ENCODE assay signal across 19 cellular contexts in genomic region chr5:122356868-122357267, GRCh38. TPM values are rescaled to one million over a fixed set of nuclear protein-coding genes. Genes with fewer than 3 reads are reported as not detected.
A peak's percentile ranks its signal among the peaks of the same experiment; 100 is the strongest.
DNase-seq lines count a peak whose midpoint lies in the region; ATAC-seq, FAIRE-seq and TF ChIP-seq lines count a peak whose summit lies in the region.
"Had no signal": no experiment of that assay in that cellular context is flagged by ENCODE, and none has a peak within 500 bp of the region (broad histone marks: within the 10 kb centered on the region; RNA-seq: fewer than 3 reads in every experiment).

No MANE protein-coding gene starts in this region.

- no peak overlapping the region; the same call in 1 of the 2 replicates for H2BK5ac ChIP-seq in H1 (ENCODE audit: low read depth, low read length)
- peak overlapping the region; percentile 26 for H2BK5ac ChIP-seq in trophoblast cell (ENCODE audit: low read depth, low read length, poor library complexity)

- H3K23me2 ChIP-seq in H1 (ENCODE audit: low read depth, low read length), result no peaks in the 10 kb centered on the region

- H4K20me1 ChIP-seq in H1 (replicated peaks in 1 of 2; ENCODE audit: control insufficient read depth in 1 of 2, insufficient read depth in 2 of 2, low read length in 2 of 2), result no peaks in the 10 kb centered on the region
- H4K20me1 ChIP-seq in SK-N-SH (ENCODE audit: insufficient read depth), result no peaks in the 10 kb centered on the region
- H4K20me1 ChIP-seq: BLaER1 had no signal

- H4K12ac ChIP-seq in trophoblast cell (ENCODE audit: low read depth, low read length), result no peak overlapping the region

- H3K79me2 ChIP-seq in H1 (ENCODE audit: control insufficient read depth in 1 of 2, insufficient read depth in 2 of 2, low read length in 2 of 2), result no peaks in the 10 kb centered on the region
- H3K79me2 ChIP-seq in trophoblast cell (ENCODE audit: control insufficient read depth, insufficient read depth, low read length, poor library complexity), result no peaks in the 10 kb centered on the region
- no peaks in the 10 kb centered on the region for H3K79me2 ChIP-seq in SK-N-SH (ENCODE audit: insufficient read depth)

- DNase-seq in GM12892 (ENCODE audit: insufficient read length), result no peak
- no peak for DNase-seq in H1 (ENCODE audit: low read depth in 1 of 2, low spot score in 2 of 2)
- DNase-seq in left kidney (ENCODE audit: low read depth, low spot score), result peak; percentile 76
- DNase-seq in trophoblast cell, result no peak
- no peak for DNase-seq in occipital lobe (lab: John Stamatoyannopoulos, UW)
- DNase-seq in SK-N-SH, result no peak
- DNase-seq: 8988T; AML-193; CD8-positive, alpha-beta memory T cell; DMS53; GF-D8; GOT3; HCEC 1CT; HFFc6 had no signal

- FAIRE-seq in GM12892 (lab: Jason Lieb, UNC) (peak; percentile 9), H1 (lab: Jason Lieb, UNC) (no peak)
- FAIRE-seq: GM18507, HepG2, HTR-8/SVneo had no signal

- H2AK5ac ChIP-seq in H1 (ENCODE audit: low read depth, low read length) (peak overlapping the region; percentile 76; the same call in 1 of the 2 replicates), trophoblast cell (ENCODE audit: low read length) (peak overlapping the region; percentile 39)

- H3K9ac ChIP-seq in H1 (replicated peaks in 1 of 4; ENCODE audit: extremely low read depth in 1 of 4, low read depth in 3 of 4, low read length in 3 of 4) (no peak overlapping the region), trophoblast cell (ENCODE audit: low read length) (no peak overlapping the region), SK-N-SH (no peak overlapping the region)
- H3K9ac ChIP-seq: BLaER1 had no signal

- WGBS in H1 (ENCODE audit: extremely low coverage in 1 of 2, insufficient coverage in 1 of 2, insufficient read length in 1 of 2, insufficient replicate concordance in 2 of 2, low coverage in 1 of 2, low lambda C conversion rate in 2 of 2, missing lambda C conversion rate in 1 of 2), 2 experiments, result 84% methylated on average over 2 of the region's 2 CpGs; no CpG with 5 or more reads in 1 of the 2 experiments
- no CpG with 5 or more reads among the region's 2 CpGs for WGBS in trophoblast cell (ENCODE audit: extremely low coverage, insufficient coverage, insufficient read length)
- WGBS in SK-N-SH (ENCODE audit: low lambda C conversion rate), result 40% methylated on average over 2 of the region's 2 CpGs

- no peak overlapping the region for H3K4ac ChIP-seq in H1 (replicated peaks; ENCODE audit: insufficient read length, low read depth, low read length)
- H3K4ac ChIP-seq in trophoblast cell (ENCODE audit: low read depth, low read length), result no peak overlapping the region

- TF ChIP-seq CTCF in H1 (IDR thresholded peaks at IDR 0.05; ENCODE audit: control extremely low read depth in 1 of 3, insufficient read depth in 1 of 3, low read depth in 1 of 3, low read length in 3 of 3), result no peak
- no peak for TF ChIP-seq CTCF in SK-N-SH (IDR thresholded peaks at IDR 0.05)

- no peaks in the 10 kb centered on the region for H3F3A ChIP-seq in SK-N-SH (replicated peaks; ENCODE audit: insufficient read depth)

- no peak overlapping the region for H3K56ac ChIP-seq in H1 (replicated peaks; ENCODE audit: insufficient read length, low read depth, low read length)

- no peak overlapping the region for H3K14ac ChIP-seq in H1 (ENCODE audit: insufficient read length)
- peak overlapping the region; percentile 32 for H3K14ac ChIP-seq in trophoblast cell (ENCODE audit: low read length)

- H3K9me3 ChIP-seq in H1 (ENCODE audit: insufficient read depth in 2 of 2, low read depth in 1 of 2, low read length in 1 of 2) (no peaks in the 10 kb centered on the region), trophoblast cell (ENCODE audit: insufficient read depth, low read depth, low read length) (no peaks in the 10 kb centered on the region), SK-N-SH (no peaks in the 10 kb centered on the region)
- H3K9me3 ChIP-seq: BLaER1 had no signal

- H3K4me3 ChIP-seq in H1 (ENCODE audit: extremely low read depth in 1 of 4, insufficient read depth in 2 of 4, low read depth in 3 of 4, low read length in 4 of 4) (no peak overlapping the region), trophoblast cell (ENCODE audit: low read depth, low read length) (no peak overlapping the region), SK-N-SH (ENCODE audit: low read depth in 2 of 2, low read length in 1 of 2) (no peak overlapping the region)
- H3K4me3 ChIP-seq: BLaER1 had no signal

- H3K18ac ChIP-seq in H1 (ENCODE audit: extremely low read depth, low read length) (no peak overlapping the region), trophoblast cell (ENCODE audit: low read length) (no peak overlapping the region)

- TF ChIP-seq POLR2A in GM12892 (IDR thresholded peaks at IDR 0.05; ENCODE audit: low read depth, low read length) (no peak), H1 (IDR thresholded peaks at IDR 0.05; ENCODE audit: control extremely low read depth in 1 of 2, low read depth in 2 of 2, low read length in 2 of 2) (no peak)

- H3K4me2 ChIP-seq in H1 (ENCODE audit: insufficient read depth in 1 of 2, low read depth in 2 of 2, low read length in 2 of 2) (no peak overlapping the region), trophoblast cell (ENCODE audit: low read length) (no peak overlapping the region), SK-N-SH (no peak overlapping the region)
- H3K4me2 ChIP-seq: BLaER1 had no signal

- H3K79me1 ChIP-seq in H1 (ENCODE audit: low read depth, low read length) (no peaks in the 10 kb centered on the region), trophoblast cell (ENCODE audit: low read length) (peaks cover 10% of the 10 kb centered on the region)

- H2BK12ac ChIP-seq in H1 (ENCODE audit: low read depth, low read length) (peak overlapping the region; percentile 88; the same call in 1 of the 2 replicates), trophoblast cell (ENCODE audit: low read length) (no peak overlapping the region)

- 0 out of 2 replicates have a peak overlapping the region, but pooled peaks have one; percentile 96 for H2BK15ac ChIP-seq in H1 (ENCODE audit: low read length)

- H2BK120ac ChIP-seq in H1 (replicated peaks; ENCODE audit: low read depth, low read length), result no peak overlapping the region
- H2BK120ac ChIP-seq in trophoblast cell (ENCODE audit: insufficient read depth, low read length, poor library complexity), result peak overlapping the region; percentile 52

- TF ChIP-seq RAD21 in H1 (IDR thresholded peaks at IDR 0.05 in 1 of 2, conservative IDR thresholded peaks at IDR 0.05 in 1 of 2; ENCODE audit: low read depth in 2 of 2, low read length in 2 of 2) (no peak), SK-N-SH (IDR thresholded peaks at IDR 0.05; ENCODE audit: low read length) (no peak)

- H4K8ac ChIP-seq in H1 (ENCODE audit: extremely low read depth, insufficient read depth, low read length) (no peak overlapping the region), trophoblast cell (ENCODE audit: low read depth, low read length) (no peak overlapping the region)

- no peak for ATAC-seq in GM21526 (IDR thresholded peaks at IDR 0.05; ENCODE audit: low FRiP score, unreplicated experiment)
- ATAC-seq: HepG2 had no signal

- CTCF ChIA-PET in H1 (lab: Charles Lee; ENCODE audit: partially characterized antibody) (interaction anchor here (1.0 kb wide), 1 partner anchor 20 kb away, joined by 4 read pairs; no protein-coding TSS in a partner anchor), SK-N-SH (lab: Yijun Ruan, JAX) (interaction anchor here (1.0 kb wide), 1 partner anchor 58 kb away, joined by 4 read pairs; no protein-coding TSS in a partner anchor)

- POLR2A ChIA-PET in H1 (lab: Charles Lee; ENCODE audit: partially characterized antibody), result interaction anchor here (0.7 kb wide), 1 partner anchor 13 kb away, joined by 3 read pairs; no protein-coding TSS in a partner anchor
- POLR2A ChIA-PET in SK-N-SH (lab: Yijun Ruan, JAX), result no interaction called here

- H4K91ac ChIP-seq in H1 (replicated peaks; ENCODE audit: insufficient read length, low read length) (no peak overlapping the region), trophoblast cell (ENCODE audit: low read depth, low read length) (peak overlapping the region; percentile 39)

- H2BK20ac ChIP-seq in H1 (ENCODE audit: low read length), result peak overlapping the region; percentile 82

- H4K5ac ChIP-seq in H1 (ENCODE audit: insufficient read length, low read depth, low read length), result no peak overlapping the region

- H3K36me3 ChIP-seq in H1 (ENCODE audit: control insufficient read depth in 2 of 4, insufficient read depth in 4 of 4, low read length in 3 of 4) (no peaks in the 10 kb centered on the region; a peak in 1 of 8 replicates), trophoblast cell (ENCODE audit: control insufficient read depth in 1 of 2, insufficient read depth in 2 of 2, low read length in 2 of 2) (no peaks in the 10 kb centered on the region), SK-N-SH (replicated peaks in 1 of 2; ENCODE audit: control insufficient read depth in 1 of 2, insufficient read depth in 2 of 2, low read length in 1 of 2) (no peaks in the 10 kb centered on the region)
- H3K36me3 ChIP-seq: BLaER1 had no signal

- TF ChIP-seq EP300 in H1 (IDR thresholded peaks at IDR 0.05; ENCODE audit: borderline replicate concordance in 1 of 2, low read depth in 2 of 2, low read length in 2 of 2) (no peak), SK-N-SH (IDR thresholded peaks at IDR 0.05; ENCODE audit: borderline replicate concordance in 1 of 2, low read depth in 1 of 2, low read length in 1 of 2) (no peak)

- no peak overlapping the region for H2AFZ ChIP-seq in H1 (ENCODE audit: low read length)
- no peak overlapping the region for H2AFZ ChIP-seq in trophoblast cell (ENCODE audit: insufficient read depth, low read length, poor library complexity)
- H2AFZ ChIP-seq in SK-N-SH (ENCODE audit: low read depth), result no peak overlapping the region

- H3K4me1 ChIP-seq in H1 (replicated peaks in 1 of 4; ENCODE audit: control insufficient read depth in 3 of 4, insufficient read depth in 4 of 4, low read length in 3 of 4), result peaks cover 2 to 20% (median 13%) of the 10 kb centered on the region in 4 experiments; a peak in 6 of 7 replicates
- peaks cover 3 to 7% of the 10 kb centered on the region in 2 experiments for H3K4me1 ChIP-seq in trophoblast cell (ENCODE audit: control insufficient read depth in 1 of 2, insufficient read depth in 2 of 2, low read length in 2 of 2)
- peaks cover 0 to 8% of the 10 kb centered on the region in 2 experiments; a peak in 2 of 4 replicates for H3K4me1 ChIP-seq in SK-N-SH (ENCODE audit: control insufficient read depth in 1 of 2, insufficient read depth in 2 of 2, low read depth in 1 of 2, low read length in 1 of 2)
- H3K4me1 ChIP-seq: BLaER1 had no signal

- H3K9me2 ChIP-seq in SK-N-SH, result no peaks in the 10 kb centered on the region

- H3K23ac ChIP-seq in H1 (ENCODE audit: insufficient read length), result no peak overlapping the region
- no peak overlapping the region for H3K23ac ChIP-seq in trophoblast cell (ENCODE audit: low read length)

- H3K27ac ChIP-seq in H1 (ENCODE audit: low read depth, low read length) (no peak overlapping the region), trophoblast cell (ENCODE audit: low read depth, low read length) (peak overlapping the region; percentile 10), SK-N-SH (ENCODE audit: low read depth in 2 of 2, low read length in 1 of 2) (no peak overlapping the region; a peak in 1 of 4 replicates)
- H3K27ac ChIP-seq: BLaER1 had no signal

- H3K27me3 ChIP-seq in H1 (replicated peaks in 1 of 4; ENCODE audit: control insufficient read depth in 3 of 4, extremely low read depth in 1 of 4, insufficient read depth in 3 of 4, low read length in 3 of 4), result no peaks in the 10 kb centered on the region
- H3K27me3 ChIP-seq in trophoblast cell (ENCODE audit: insufficient read depth, low read length), result no peaks in the 10 kb centered on the region
- no peaks in the 10 kb centered on the region for H3K27me3 ChIP-seq in SK-N-SH (ENCODE audit: insufficient read depth)
- H3K27me3 ChIP-seq: BLaER1 had no signal

RNA-seq across cellular contexts. Expression of gene SNCAIP, which starts 44.8 kb away (rescaled TPM):
- polyA plus RNA-seq in GM12892 (2012; ENCODE audit: missing spikeins), result 3.6 TPM
- total RNA-seq in H1 (2021; fragmentation: NEBNext Ultra II Directional; extraction: Animal tissue kit (Norgen Biotek cat#: 25700)), result 9.0 and 10.5 TPM in 2 replicates
- polyA plus RNA-seq in H1 (2011; rRNA removed) (3.9 and 5.1 TPM in 2 replicates), SK-N-SH (2012; rRNA removed) (0.08 TPM in 1 of 2 replicates, not detected in the other)
- polyA plus RNA-seq in H1 (2011; cell fraction: cytosol; rRNA removed), result 7.9 TPM
- 12.1 TPM for polyA plus RNA-seq in H1 (2011; cell fraction: nucleus; rRNA removed)
- polyA plus RNA-seq in H1 (2012, experiment 1 of 2), result 4.4 to 9.1 TPM (median 8.3 TPM) in 4 replicates
- 0.30 TPM for polyA plus RNA-seq in H1 (2012, experiment 2 of 2)
- polyA plus RNA-seq in H1 (2013, experiment 1 of 2), result 6.4 TPM
- polyA plus RNA-seq in H1 (2013, experiment 2 of 2), result 6.3 TPM
- 17.5 and 18.6 TPM in 2 replicates for polyA minus RNA-seq in H1 (2011; rRNA and poly(A)+ RNA removed)
- polyA minus RNA-seq in H1 (2011; cell fraction: cytosol; rRNA and poly(A)+ RNA removed), result 5.3 TPM
- polyA minus RNA-seq in H1 (2011; cell fraction: nucleus; rRNA and poly(A)+ RNA removed), result 21.5 TPM
- polyA plus RNA-seq in trophoblast cell (2013), result 17.6 and 18.4 TPM in 2 replicates
- 48.2 TPM for total RNA-seq in occipital lobe
- 0.08 and 0.09 TPM in 2 replicates for polyA plus RNA-seq in SK-N-SH (2012; cell fraction: cytosol; rRNA removed)
- polyA plus RNA-seq in SK-N-SH (2012; cell fraction: nucleus; rRNA removed), result 0.04 and 0.06 TPM in 2 replicates
- total RNA-seq: CD8-positive, alpha-beta memory T cell; HepG2 had no signal
- polyA plus RNA-seq: CD8-positive, alpha-beta memory T cell; HepG2 had no signal
